In the genomic region with DNA sequence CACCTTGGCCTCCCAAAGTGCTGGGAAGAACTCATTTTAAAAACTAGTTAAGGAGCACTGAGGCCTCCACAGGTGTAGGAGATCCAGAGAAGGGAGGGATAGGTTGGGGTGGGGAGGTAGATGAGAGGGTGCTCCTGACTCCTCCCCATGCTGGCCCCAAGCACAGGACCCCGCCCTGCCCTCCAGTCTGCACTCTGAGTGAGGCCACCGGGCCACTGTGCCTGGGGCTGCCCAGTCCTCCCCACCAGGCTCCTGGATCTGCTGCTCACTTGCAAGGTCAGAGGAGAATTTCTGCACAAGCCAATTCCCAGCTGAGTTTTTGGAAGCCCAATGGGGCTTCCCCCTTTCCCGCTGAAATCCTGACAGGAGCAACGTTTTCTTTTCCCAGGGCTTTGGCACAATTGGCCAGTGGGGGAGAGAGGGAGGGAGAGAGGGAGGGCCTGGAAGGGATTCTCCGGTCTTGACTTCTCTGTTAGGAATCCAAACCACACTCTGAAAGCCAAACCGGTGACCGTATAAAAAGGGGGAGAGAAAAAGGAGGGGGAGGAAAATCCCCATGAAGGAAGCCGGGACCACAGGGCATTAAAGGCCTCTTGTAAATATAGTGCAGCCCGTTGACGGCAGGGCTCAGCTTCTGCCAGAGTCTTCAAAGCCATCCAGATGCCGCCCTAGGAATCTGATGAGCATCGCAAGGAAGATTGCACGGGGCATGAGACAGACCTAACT, we compare ENCODE assay signal across 10 cellular contexts.
DNase-seq lines count a peak whose midpoint lies in the region; ATAC-seq lines count a peak whose summit lies in the region.
"Had no signal": no experiment of that assay in that cellular context is flagged by ENCODE, and none has a peak within 500 bp of the region (broad histone marks: within the 10 kb centered on the region; RNA-seq: fewer than 3 reads in every experiment).

No MANE protein-coding gene starts in this region.

- no peaks in the 10 kb centered on the region for H3K36me3 Mint-ChIP-seq in activated T-cell treated with anti-CD3 and anti-CD28 coated beads, Interleukin-2, amount 50 U/mL, for 4 hours (ENCODE audit: insufficient read depth)
- H3K36me3 Mint-ChIP-seq in immature natural killer cell = no peaks in the 10 kb centered on the region

- no peak overlapping the region for H3K4me3 Mint-ChIP-seq in activated T-cell treated with anti-CD3 and anti-CD28 coated beads, Interleukin-2, amount 50 U/mL, for 4 hours
- no peak overlapping the region for H3K4me3 Mint-ChIP-seq in immature natural killer cell

- no peak overlapping the region for H3K27ac ChIP-seq in iPS-18a (ENCODE audit: low read length)

- H3K27me3 Mint-ChIP-seq in activated T-cell treated with anti-CD3 and anti-CD28 coated beads, Interleukin-2, amount 50 U/mL, for 4 hours (ENCODE audit: low read depth) = peaks cover 2% of the 10 kb centered on the region
- H3K27me3 Mint-ChIP-seq in immature natural killer cell (ENCODE audit: low read depth in 3 of 3) = peaks cover 0 to 5% (median 1%) of the 10 kb centered on the region in 3 donors

- H3K36me3 ChIP-seq in H7 (replicated peaks; ENCODE audit: control insufficient read depth, insufficient read depth, low read length) = no peaks in the 10 kb centered on the region
- no peaks in the 10 kb centered on the region for H3K36me3 ChIP-seq in iPS-18a (ENCODE audit: control insufficient read depth, low read depth, low read length)

- no peak for ATAC-seq in HG03135 (IDR thresholded peaks at IDR 0.05; ENCODE audit: unreplicated experiment)
- ATAC-seq in activated T-cell treated with anti-CD3 and anti-CD28 coated beads, Interleukin-2, amount 50 U/mL, for 4 hours = no peak

- peaks cover 16% of the 10 kb centered on the region for H3K4me1 ChIP-seq in iPS-18a (ENCODE audit: control insufficient read depth, low read depth, low read length)

- no peak overlapping the region for H3K27ac Mint-ChIP-seq in immature natural killer cell

- H3K9me3 ChIP-seq in iPS-18a (ENCODE audit: control insufficient read depth, low read depth, low read length) = no peaks in the 10 kb centered on the region

- no peaks in the 10 kb centered on the region for H3K9me3 Mint-ChIP-seq in activated T-cell treated with anti-CD3 and anti-CD28 coated beads, Interleukin-2, amount 50 U/mL, for 4 hours
- no peaks in the 10 kb centered on the region for H3K9me3 Mint-ChIP-seq in immature natural killer cell

- H3K27me3 ChIP-seq in H7 (ENCODE audit: control insufficient read depth, insufficient read depth, low read length) (no peaks in the 10 kb centered on the region), iPS-18a (ENCODE audit: control insufficient read depth, insufficient read depth, low read length) (no peaks in the 10 kb centered on the region)

- no peak overlapping the region for H3K9ac ChIP-seq in iPS-18a (ENCODE audit: low read length)

- H3K4me3 ChIP-seq in H7 (ENCODE audit: insufficient read depth, low read depth, low read length) (no peak overlapping the region), iPS-18a (ENCODE audit: low read length) (peak overlapping the region; percentile 31), skeletal muscle cell (ENCODE audit: low read depth, low read length) (peak overlapping the region; percentile 7)

- DNase-seq in H7 = peak; percentile 75
- DNase-seq in astrocyte of the hippocampus (ENCODE audit: low read depth, low spot score) = peak; percentile 96
- DNase-seq in skeletal muscle cell (ENCODE audit: low read depth) = peak; percentile 91
- DNase-seq in activated T-cell treated with anti-CD3 and anti-CD28 coated beads, Interleukin-2, amount 50 U/mL, for 4 hours = no peak
- DNase-seq in immature natural killer cell = no peak
- no peak for DNase-seq in superior temporal gyrus (ENCODE audit: extremely low spot score)
- DNase-seq: activated CD4-positive, alpha-beta T cell treated with anti-CD3 and anti-CD28 coated beads, Interleukin-2, amount 50 U/mL, for 48 hours; NCI-H1417 had no signal

- no peaks in the 10 kb centered on the region for H3K4me1 Mint-ChIP-seq in activated T-cell treated with anti-CD3 and anti-CD28 coated beads, Interleukin-2, amount 50 U/mL, for 4 hours (ENCODE audit: low read depth)
- H3K4me1 Mint-ChIP-seq in immature natural killer cell = no peaks in the 10 kb centered on the region

Comparison
In these comparisons a context has a peak if more than half of its experiments do, and no peak if none do; other contexts are left out.
1. DNase-seq: peak in H7 (single experiment), astrocyte of the hippocampus (single experiment) and skeletal muscle cell (single experiment); none in activated T-cell treated with anti-CD3 and anti-CD28 coated beads, Interleukin-2, amount 50 U/mL, for 4 hours (single experiment), immature natural killer cell (0 of 3) and superior temporal gyrus (single experiment).